In the genomic region with DNA sequence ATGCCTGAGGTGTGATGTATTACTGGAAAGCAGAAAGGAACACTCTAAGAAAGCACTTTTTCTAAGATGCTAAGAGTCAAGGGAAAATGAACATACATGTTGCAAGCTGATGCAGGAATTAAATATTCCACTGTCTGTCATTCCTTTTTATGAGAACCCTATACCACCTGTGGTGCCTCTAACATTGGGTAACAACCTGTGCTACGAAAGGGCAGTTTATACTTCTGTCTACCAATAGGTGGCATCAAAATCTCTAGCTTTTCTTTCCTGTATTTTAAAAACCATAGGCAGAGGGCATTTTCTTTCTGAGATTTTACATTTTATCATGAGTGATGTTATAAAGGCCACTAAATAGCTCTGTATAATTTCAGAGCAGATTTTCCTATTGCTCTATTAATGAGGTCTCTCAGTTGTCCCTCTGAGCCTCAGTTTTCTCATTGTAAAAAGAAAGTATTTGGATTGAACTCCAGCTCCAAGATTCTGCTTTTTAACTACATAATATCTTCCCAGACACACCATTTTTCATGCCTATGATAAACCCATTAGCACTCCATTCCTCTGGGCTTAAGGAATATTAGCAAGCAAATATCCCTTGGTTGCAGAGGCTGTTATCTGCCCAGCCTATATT, we compare ENCODE assay signal across 8 cellular contexts. TPM values are rescaled to one million over a fixed set of nuclear protein-coding genes. Genes with fewer than 3 reads are reported as not detected.
DNase-seq lines count a peak whose midpoint lies in the region; ATAC-seq and TF ChIP-seq lines count a peak whose summit lies in the region.

No MANE protein-coding gene starts in this region.

- H3K9me3 ChIP-seq in heart left ventricle (no peaks in the 10 kb centered on the region), smooth muscle cell (replicated peaks; ENCODE audit: low read depth) (no peaks in the 10 kb centered on the region)

- no peaks in the 10 kb centered on the region for H4K20me1 ChIP-seq in smooth muscle cell (ENCODE audit: low read depth)

- DNase-seq in heart left ventricle = no peak
- no peak for DNase-seq in left ventricle myocardium superior
- DNase-seq in NCI-H460 (ENCODE audit: extremely low read depth, low read depth) = peak; percentile 36
- peak; percentile 47 for DNase-seq in dermis blood vessel endothelial cell
- no peak for DNase-seq in smooth muscle cell (lab: John Stamatoyannopoulos, UW; ENCODE audit: unreplicated experiment)
- DNase-seq in GM19240 (ENCODE audit: insufficient read length, low spot score) = no peak
- no peak for DNase-seq in activated CD4-positive, alpha-beta T cell treated with anti-CD3 and anti-CD28 coated beads for 1 hour

- H3K36me3 ChIP-seq in heart left ventricle (no peaks in the 10 kb centered on the region), smooth muscle cell (ENCODE audit: low read depth) (no peaks in the 10 kb centered on the region)

- 0 to 6% (median 2%) methylated on average over 1 of the region's 1 CpG for WGBS in heart left ventricle, 4 donors
- WGBS in smooth muscle cell (ENCODE audit: low lambda C conversion rate) = 4% methylated on average over 1 of the region's 1 CpG

- no peaks in the 10 kb centered on the region for H3K79me2 ChIP-seq in smooth muscle cell (ENCODE audit: low read depth)

- peaks cover 12 to 61% (median 39%) of the 10 kb centered on the region in 9 donors for H3K27me3 ChIP-seq in heart left ventricle
- H3K27me3 ChIP-seq in smooth muscle cell (ENCODE audit: low read depth) = peaks cover 35% of the 10 kb centered on the region

- no peaks in the 10 kb centered on the region for H3F3A ChIP-seq in smooth muscle cell (ENCODE audit: low read depth)

- TF ChIP-seq CTCF in heart left ventricle (IDR thresholded peaks at IDR 0.05) = peak; percentile 26 to 52 (median 40)
- peak; percentile 49 for TF ChIP-seq CTCF in smooth muscle cell (IDR thresholded peaks at IDR 0.05; ENCODE audit: borderline replicate concordance, insufficient read depth, poor library complexity, severe bottlenecking)

- no peak for TF ChIP-seq POLR2A in heart left ventricle (IDR thresholded peaks at IDR 0.05)

- H3K27ac ChIP-seq in heart left ventricle (no peak overlapping the region), smooth muscle cell (ENCODE audit: low read depth) (no peak overlapping the region)

- no peak overlapping the region for H3K9ac ChIP-seq in smooth muscle cell (ENCODE audit: low read depth)

- no peak for ATAC-seq in heart left ventricle
- no peak for ATAC-seq in left ventricle myocardium superior
- no peak for ATAC-seq in GM21619 (IDR thresholded peaks at IDR 0.05; ENCODE audit: unreplicated experiment)

- H2AFZ ChIP-seq in smooth muscle cell (ENCODE audit: low read depth) = no peak overlapping the region

- H3K4me2 ChIP-seq in smooth muscle cell = no peak overlapping the region

- H3K4me1 ChIP-seq in heart left ventricle (peaks cover 0 to 13% (median 0%) of the 10 kb centered on the region in 12 donors), smooth muscle cell (ENCODE audit: low read depth) (no peaks in the 10 kb centered on the region)

- intact Hi-C loops in heart left ventricle (cut with DNase I) = loop anchor here in 9 of 10 donors (2.0 to 10.0 kb wide), 12 partner anchors 136 to 1014 kb away; partner anchors contain the start of genes ASTE1 (in 1 of the 9) and NEK11 (in 1 of the 9)
- intact Hi-C loops in left ventricle myocardium superior (cut with micrococcal nuclease) = loop anchor here (10.0 kb wide), 1 partner anchor 1004 kb away; no protein-coding TSS in a partner anchor

- H3K4me3 ChIP-seq in heart left ventricle = no peak overlapping the region
- no peak overlapping the region for H3K4me3 ChIP-seq in smooth muscle cell

RNA-seq across cellular contexts. Expression of gene CPNE4, which starts 3.5 kb away (rescaled TPM):
- total RNA-seq in heart left ventricle = 10 to 100 TPM in 7 of 9 donors, 1 to 10 TPM in 2; 6.6 to 99.7 (median 28.2) TPM
- 10 to 100 TPM in 1 of 2 donors, 1 to 10 TPM in 1; 1.7 to 22.2 TPM for polyA plus RNA-seq in heart left ventricle
- total RNA-seq in left ventricle myocardium superior = 34.5 TPM
- 0.54 and 0.55 TPM in 2 replicates for total RNA-seq in NCI-H460 (2014; rRNA removed; shearing (Covaris generic))
- polyA plus RNA-seq in NCI-H460 (2014; cell fraction: nucleus; rRNA removed) = 0.10 and 0.11 TPM in 2 replicates
- total RNA-seq in dermis blood vessel endothelial cell = not detected in 2 replicates
- total RNA-seq in smooth muscle cell = 1.6 TPM in 1 of 2 replicates, not detected in the other
- 0.05 and 0.07 TPM in 2 replicates for polyA plus RNA-seq in smooth muscle cell

Comparison
In these comparisons a context has a peak if more than half of its experiments do, and no peak if none do; other contexts are left out.
1. DNase-seq: peak in NCI-H460 (single experiment) and dermis blood vessel endothelial cell (single experiment); none in heart left ventricle (0 of 5), left ventricle myocardium superior (single experiment), smooth muscle cell (single experiment), GM19240 (single experiment) and activated CD4-positive, alpha-beta T cell treated with anti-CD3 and anti-CD28 coated beads for 1 hour (single experiment).